In genomic region chr4:157312702-157313101, GRCh38 we compare ENCODE assay signal across 8 cellular contexts.
"Had no signal": no experiment of that assay in that cellular context is flagged by ENCODE, and none has a peak within 500 bp of the region (broad histone marks: within the 10 kb centered on the region; RNA-seq: fewer than 3 reads in every experiment).

No MANE protein-coding gene starts in this region.

- DNase-seq: H9, HCEC 1CT, KBM-7 had no signal

- H3K9ac ChIP-seq: KMS-11 had no signal

- H2AFZ ChIP-seq: GM23338 had no signal

- ATAC-seq: GM23338 had no signal

- H3K27ac ChIP-seq: HL-60, KMS-11 had no signal

- H3K4me2 ChIP-seq: GM23338, KMS-11 had no signal

- H3K4me3 ChIP-seq: GM23338 had no signal

- FAIRE-seq: H1, H54 had no signal
